Comparison of ENCODE assay signal across 24 cellular contexts in the genomic region with DNA sequence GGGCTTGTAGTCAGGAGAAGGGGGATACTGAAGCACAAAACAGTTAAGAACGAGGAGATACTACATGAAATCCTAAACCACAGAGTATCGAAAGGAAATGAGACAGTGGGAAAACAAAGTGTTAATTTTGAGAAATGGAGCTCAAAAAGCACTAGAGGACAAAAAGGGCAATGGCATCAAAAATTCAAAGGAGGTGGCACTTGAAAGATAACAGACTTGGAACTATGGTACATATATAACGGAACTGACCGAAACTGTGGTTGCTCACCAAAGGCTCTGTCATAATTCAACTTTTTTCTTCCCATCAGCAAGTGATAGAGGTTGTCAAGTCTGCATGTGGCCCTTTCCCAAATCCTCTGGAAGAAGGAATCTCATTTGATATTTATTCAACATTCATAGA.
"Had no signal": no experiment of that assay in that cellular context is flagged by ENCODE, and none has a peak within 500 bp of the region (broad histone marks: within the 10 kb centered on the region; RNA-seq: fewer than 3 reads in every experiment).

No MANE protein-coding gene starts in this region.

- H3K4me3 Mint-ChIP-seq: activated B cell treated with CpG ODN at 0.5 μM for 24 hours; activated CD4-positive, alpha-beta T cell treated with anti-CD3 and anti-CD28 coated beads, Interleukin-2, amount 10 ng/mL, durations not matched to agents 24 days and 14 days; activated CD8-positive, alpha-beta memory T cell treated with anti-CD3 and anti-CD28 coated beads, Interleukin-2, amount 10 ng/mL, durations not matched to agents 7 days and 5 days; activated naive CD8-positive, alpha-beta T cell treated with anti-CD3 and anti-CD28 coated beads, Interleukin-2, amount 50 U/mL, for 24 hours; activated T-cell treated with anti-CD3 and anti-CD28 coated beads, Interleukin-2, amount 50 U/mL, for 4 hours; T-helper 17 cell had no signal

- ATAC-seq: activated CD8-positive, alpha-beta memory T cell treated with anti-CD3 and anti-CD28 coated beads, Interleukin-2, amount 10 ng/mL, durations not matched to agents 7 days and 5 days; activated naive CD4-positive, alpha-beta T cell treated with anti-CD3 and anti-CD28 coated beads, Interleukin-2, amount 50 U/mL, for 72 hours; activated naive CD8-positive, alpha-beta T cell treated with anti-CD3 and anti-CD28 coated beads, Interleukin-2, amount 50 U/mL, for 24 hours; activated T-cell treated with anti-CD3 and anti-CD28 coated beads, Interleukin-2, amount 50 U/mL, for 4 hours; body of pancreas; T-helper 17 cell had no signal

- H3K36me3 ChIP-seq: ascending aorta had no signal

- H3K27me3 Mint-ChIP-seq: activated B cell treated with CpG ODN at 0.5 μM for 24 hours; activated CD4-positive, alpha-beta T cell treated with anti-CD3 and anti-CD28 coated beads, Interleukin-2, amount 10 ng/mL, durations not matched to agents 24 days and 14 days; activated CD8-positive, alpha-beta memory T cell treated with anti-CD3 and anti-CD28 coated beads, Interleukin-2, amount 10 ng/mL, durations not matched to agents 7 days and 5 days; activated naive CD8-positive, alpha-beta T cell treated with anti-CD3 and anti-CD28 coated beads, Interleukin-2, amount 50 U/mL, for 24 hours; T-helper 17 cell had no signal

- DNase-seq: activated B cell treated with CpG ODN at 0.5 μM for 24 hours; activated CD4-positive, alpha-beta T cell treated with anti-CD3 and anti-CD28 coated beads for 1 hour; activated CD4-positive, alpha-beta T cell treated with anti-CD3 and anti-CD28 coated beads, Interleukin-2, amount 10 ng/mL, durations not matched to agents 24 days and 14 days; activated CD4-positive, alpha-beta T cell treated with anti-CD3 and anti-CD28 coated beads, Interleukin-2, amount 50 U/mL, for 48 hours; activated CD8-positive, alpha-beta memory T cell treated with anti-CD3 and anti-CD28 coated beads, Interleukin-2, amount 10 ng/mL, durations not matched to agents 7 days and 5 days; activated effector memory CD4-positive, alpha-beta T cell treated with anti-CD3 and anti-CD28 coated beads, Interleukin-2, amount 50 U/mL, for 16 hours; activated naive CD4-positive, alpha-beta T cell treated with Interleukin-2 at 50 U/mL for 16 hours; activated naive CD8-positive, alpha-beta T cell treated with anti-CD3 and anti-CD28 coated beads, Interleukin-2, amount 50 U/mL, for 24 hours; activated T-cell treated with anti-CD3 and anti-CD28 coated beads, Interleukin-2, amount 50 U/mL, for 4 hours; amniotic stem cell; body of pancreas; central memory CD4-positive, alpha-beta T cell; Karpas-422; NCI-H1048; NCI-H1417; NCI-H1930; NCI-H345; NCI-H510A; NCI-H526 treated with DMSO at 0.1 percent for 48 hours; SHP77 treated with DMSO at 0.1 percent for 48 hours; T-helper 17 cell; T-helper 9 cell had no signal

- H3K4me3 ChIP-seq: ascending aorta, body of pancreas had no signal

- H3K9me3 ChIP-seq: ascending aorta, body of pancreas had no signal

- H3K4me1 Mint-ChIP-seq: T-helper 17 cell had no signal

- H3K9me3 Mint-ChIP-seq: activated B cell treated with CpG ODN at 0.5 μM for 24 hours; activated naive CD8-positive, alpha-beta T cell treated with anti-CD3 and anti-CD28 coated beads, Interleukin-2, amount 50 U/mL, for 24 hours; activated T-cell treated with anti-CD3 and anti-CD28 coated beads, Interleukin-2, amount 50 U/mL, for 4 hours had no signal

- H3K27ac Mint-ChIP-seq: activated B cell treated with CpG ODN at 0.5 μM for 24 hours; activated CD4-positive, alpha-beta T cell treated with anti-CD3 and anti-CD28 coated beads, Interleukin-2, amount 10 ng/mL, durations not matched to agents 24 days and 14 days; activated CD8-positive, alpha-beta memory T cell treated with anti-CD3 and anti-CD28 coated beads, Interleukin-2, amount 10 ng/mL, durations not matched to agents 7 days and 5 days; activated naive CD4-positive, alpha-beta T cell treated with anti-CD3 and anti-CD28 coated beads, Interleukin-2, amount 50 U/mL, for 72 hours; activated naive CD8-positive, alpha-beta T cell treated with anti-CD3 and anti-CD28 coated beads, Interleukin-2, amount 50 U/mL, for 24 hours; T-helper 17 cell had no signal

- H3K27me3 ChIP-seq: ascending aorta, body of pancreas had no signal

- H3K27ac ChIP-seq: ascending aorta had no signal
